25 cellular contexts compared by ENCODE assay signal in the genomic region with DNA sequence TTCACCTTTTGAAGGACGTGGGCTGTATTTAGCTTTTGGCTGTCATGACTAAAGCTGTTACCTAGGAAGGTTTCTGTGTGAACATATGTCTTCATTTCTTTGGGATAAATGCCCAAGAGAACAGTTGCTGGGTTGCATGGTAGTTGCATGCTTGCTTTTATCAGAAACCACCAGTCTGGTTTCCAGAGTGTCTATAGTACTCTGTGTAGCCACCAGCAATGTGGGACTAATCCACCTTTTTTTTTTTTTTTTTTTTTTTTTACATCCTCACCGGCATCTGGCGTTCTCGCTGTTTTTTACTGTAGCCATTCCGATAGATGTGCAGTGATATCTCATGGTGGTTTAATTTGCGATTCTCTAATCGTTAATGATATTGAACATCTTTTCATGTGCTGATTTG.
"Had no signal": no experiment of that assay in that cellular context is flagged by ENCODE, and none has a peak within 500 bp of the region (broad histone marks: within the 10 kb centered on the region; RNA-seq: fewer than 3 reads in every experiment).

No MANE protein-coding gene starts in this region.

- ATAC-seq: heart right ventricle, left cardiac atrium, sciatic nerve, T-cell, upper lobe of right lung had no signal

- H3K9me3 Mint-ChIP-seq: T-helper 2 cell treated with Interferon-gamma antibody and Interleukin-4, amounts not matched to agents 5 μg/mL and 100 μg/mL, for 36 hours had no signal

- DNase-seq: activated CD4-positive, alpha-beta T cell treated with anti-CD3 and anti-CD28 coated beads, Interleukin-2, amount 50 U/mL, for 4 hours; activated CD8-positive, alpha-beta memory T cell treated with anti-CD3 and anti-CD28 coated beads for 24 hours; activated CD8-positive, alpha-beta memory T cell treated with anti-CD3 and anti-CD28 coated beads, Interleukin-2, amount 50 U/mL, for 4 hours; activated naive CD4-positive, alpha-beta T cell; activated T-cell treated with anti-CD3 and anti-CD28 coated beads, Interleukin-2, amount 50 U/mL, for 24 hours; adrenal gland; cerebellar nuclear complex; heart right ventricle; islet precursor cell; left cardiac atrium; occipital lobe; posterior cingulate gyrus; stimulated activated CD4-positive, alpha-beta T cell treated with anti-CD3 and anti-CD28 coated beads, Interleukin-2, amount 100 ng/mL, for 48 hours; stimulated activated CD8-positive, alpha-beta memory T cell treated with anti-CD3 and anti-CD28 coated beads, Interleukin-4, amount 100 ng/mL, for 48 hours; stimulated activated naive CD4-positive, alpha-beta T cell; T-cell; upper lobe of right lung; WERI-Rb-1 had no signal

- H3K4me3 ChIP-seq: adrenal gland, coronary artery, heart right ventricle, thoracic aorta, upper lobe of right lung had no signal

- H3K27ac ChIP-seq: adrenal gland, coronary artery, heart right ventricle, thoracic aorta, upper lobe of right lung, WERI-Rb-1 had no signal

- H3K4me3 Mint-ChIP-seq: activated naive CD8-positive, alpha-beta T cell; activated T-cell treated with anti-CD3 and anti-CD28 coated beads, Interleukin-2, amount 50 U/mL, for 24 hours; neural crest cell; T-cell; T-helper 2 cell treated with Interferon-gamma antibody and Interleukin-4, amounts not matched to agents 5 μg/mL and 100 μg/mL, for 36 hours had no signal

- H3K27ac Mint-ChIP-seq: activated naive CD8-positive, alpha-beta T cell; activated T-cell treated with anti-CD3 and anti-CD28 coated beads, Interleukin-2, amount 50 U/mL, for 24 hours; activated T-helper 2 cell treated with anti-CD3 and anti-CD28 coated beads, Interferon-gamma antibody, Interleukin-2, Interleukin-4, amounts not matched to agents 10 μg/mL and 5 μg/mL and 100 μg/mL, durations not matched to agents 14 hours and 24 hours and 36 hours; T-cell; T-helper 2 cell treated with Interferon-gamma antibody and Interleukin-4, amounts not matched to agents 5 μg/mL and 100 μg/mL, for 36 hours had no signal

- H3K27me3 Mint-ChIP-seq: activated naive CD8-positive, alpha-beta T cell; activated T-cell treated with anti-CD3 and anti-CD28 coated beads, Interleukin-2, amount 50 U/mL, for 24 hours had no signal

- H3K27me3 ChIP-seq: adrenal gland, upper lobe of right lung had no signal

- H3K36me3 Mint-ChIP-seq: activated naive CD8-positive, alpha-beta T cell; T-cell had no signal

- H3K4me1 ChIP-seq: adrenal gland, heart right ventricle, upper lobe of right lung had no signal
